In the genomic region with DNA sequence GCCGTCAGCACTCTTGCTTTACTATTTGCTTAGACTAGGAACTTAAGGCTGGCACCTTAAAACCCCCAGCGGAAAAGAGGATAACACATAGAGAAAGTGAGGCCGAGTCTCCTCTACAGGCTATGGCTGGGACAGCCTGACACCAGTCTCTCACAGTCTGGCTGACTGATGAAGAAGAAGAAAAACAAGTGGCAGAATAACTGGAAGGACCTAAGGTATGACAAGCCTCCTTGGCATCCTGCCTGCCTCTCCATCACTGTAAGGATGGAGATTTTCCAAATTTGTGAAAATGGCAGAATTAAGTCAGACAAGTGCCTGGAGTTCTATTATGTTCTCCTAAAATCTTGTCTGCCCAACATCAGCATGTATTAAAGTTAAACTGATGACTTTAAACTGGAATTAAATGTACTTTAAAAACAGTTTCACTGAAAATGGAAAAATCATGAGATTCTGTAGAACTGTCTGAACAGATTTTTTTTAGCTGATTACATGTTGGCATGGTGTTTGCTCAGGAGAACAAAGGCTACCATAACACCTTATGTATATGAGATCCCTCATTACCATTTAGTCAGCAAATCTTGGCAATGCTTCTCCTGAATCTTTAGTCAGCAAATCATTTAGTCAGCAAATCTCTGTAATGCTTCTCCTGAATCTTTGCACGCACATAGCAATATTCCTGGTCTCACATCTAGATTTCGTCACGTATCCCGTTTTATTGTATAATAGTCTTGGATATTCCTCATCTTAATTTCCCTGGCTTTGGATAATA, we compare ENCODE assay signal across 21 cellular contexts.
DNase-seq lines count a peak whose midpoint lies in the region; ATAC-seq, FAIRE-seq and TF ChIP-seq lines count a peak whose summit lies in the region.
"Had no signal": no experiment of that assay in that cellular context is flagged by ENCODE, and none has a peak within 500 bp of the region (broad histone marks: within the 10 kb centered on the region; RNA-seq: fewer than 3 reads in every experiment).

No MANE protein-coding gene starts in this region.

- WGBS in mesendoderm (ENCODE audit: extremely low coverage, insufficient coverage, low lambda C conversion rate) = no CpG with 5 or more reads among the region's 7 CpGs

- no peak overlapping the region for H3K9ac ChIP-seq in mesendoderm (ENCODE audit: low read length)
- H3K9ac ChIP-seq: neural progenitor cell had no signal

- no peaks in the 10 kb centered on the region for H3K27me3 ChIP-seq in mesendoderm (ENCODE audit: insufficient read depth, low read length, poor library complexity)
- H3K27me3 ChIP-seq: MG63, neural progenitor cell, SJCRH30, upper lobe of left lung had no signal

- no peak overlapping the region for H3K4me3 Mint-ChIP-seq in activated CD8-positive, alpha-beta T cell treated with anti-CD3 and anti-CD28 coated beads for 36 hours
- no peak overlapping the region for H3K4me3 Mint-ChIP-seq in stimulated activated naive B cell treated with anti-CD40 and anti-IgM and Interleukin-4, amounts not matched to agents 10 μg/mL and 1 μg/mL and 100 μg/mL, for 72 hours
- H3K4me3 Mint-ChIP-seq: CD4-positive, CD25-positive, alpha-beta regulatory T cell; neural progenitor cell had no signal

- no peak overlapping the region for H3K56ac ChIP-seq in mesendoderm (ENCODE audit: low read length)

- H3K9me3 Mint-ChIP-seq in activated CD8-positive, alpha-beta T cell treated with anti-CD3 and anti-CD28 coated beads for 36 hours = no peaks in the 10 kb centered on the region
- H3K9me3 Mint-ChIP-seq in stimulated activated naive B cell treated with anti-CD40 and anti-IgM and Interleukin-4, amounts not matched to agents 10 μg/mL and 1 μg/mL and 100 μg/mL, for 72 hours = no peaks in the 10 kb centered on the region
- H3K9me3 Mint-ChIP-seq: CD4-positive, CD25-positive, alpha-beta regulatory T cell; neural progenitor cell had no signal

- no peak overlapping the region for H2BK5ac ChIP-seq in mesendoderm (ENCODE audit: low read length)

- no peaks in the 10 kb centered on the region for H3K4me1 ChIP-seq in mesendoderm (ENCODE audit: control insufficient read depth, low read depth, low read length)
- H3K4me1 ChIP-seq: neural progenitor cell, SJCRH30 had no signal

- H3K23ac ChIP-seq in mesendoderm (ENCODE audit: low read length) = no peak overlapping the region

- no peak overlapping the region for H3K27ac Mint-ChIP-seq in activated CD8-positive, alpha-beta T cell treated with anti-CD3 and anti-CD28 coated beads for 36 hours
- H3K27ac Mint-ChIP-seq in stimulated activated naive B cell treated with anti-CD40 and anti-IgM and Interleukin-4, amounts not matched to agents 10 μg/mL and 1 μg/mL and 100 μg/mL, for 72 hours = no peak overlapping the region
- H3K27ac Mint-ChIP-seq: CD4-positive, CD25-positive, alpha-beta regulatory T cell; neural progenitor cell had no signal

- no peak for ATAC-seq in GM18517 (IDR thresholded peaks at IDR 0.05; ENCODE audit: unreplicated experiment)
- ATAC-seq in activated CD8-positive, alpha-beta T cell treated with anti-CD3 and anti-CD28 coated beads for 36 hours = no peak
- no peak for ATAC-seq in stimulated activated naive B cell treated with anti-CD40 and anti-IgM and Interleukin-4, amounts not matched to agents 10 μg/mL and 1 μg/mL and 100 μg/mL, for 72 hours (replicated peaks)
- ATAC-seq: mucosa of descending colon had no signal

- no peak overlapping the region for H3K18ac ChIP-seq in mesendoderm (ENCODE audit: low read length)

- peak overlapping the region; percentile 46 for H3K27ac ChIP-seq in caudate nucleus (ENCODE audit: low read depth, low read length)
- H3K27ac ChIP-seq in mesendoderm (ENCODE audit: low read depth, low read length) = peak overlapping the region; percentile 10
- H3K27ac ChIP-seq: neural progenitor cell, SJCRH30, upper lobe of left lung had no signal

- H3K4me3 ChIP-seq in mesendoderm (ENCODE audit: low read length) = no peak overlapping the region
- H3K4me3 ChIP-seq: MG63, mucosa of descending colon, neural progenitor cell, SJCRH30, upper lobe of left lung had no signal

- no peaks in the 10 kb centered on the region for H3K27me3 Mint-ChIP-seq in activated CD8-positive, alpha-beta T cell treated with anti-CD3 and anti-CD28 coated beads for 36 hours
- H3K27me3 Mint-ChIP-seq in stimulated activated naive B cell treated with anti-CD40 and anti-IgM and Interleukin-4, amounts not matched to agents 10 μg/mL and 1 μg/mL and 100 μg/mL, for 72 hours = no peaks in the 10 kb centered on the region

- no peaks in the 10 kb centered on the region for H3K36me3 Mint-ChIP-seq in activated CD8-positive, alpha-beta T cell treated with anti-CD3 and anti-CD28 coated beads for 36 hours (ENCODE audit: low read depth)
- no peaks in the 10 kb centered on the region for H3K36me3 Mint-ChIP-seq in stimulated activated naive B cell treated with anti-CD40 and anti-IgM and Interleukin-4, amounts not matched to agents 10 μg/mL and 1 μg/mL and 100 μg/mL, for 72 hours
- H3K36me3 Mint-ChIP-seq: CD4-positive, CD25-positive, alpha-beta regulatory T cell had no signal

- no peak overlapping the region for H4K5ac ChIP-seq in mesendoderm (ENCODE audit: low read length)

- no peak overlapping the region for H2BK15ac ChIP-seq in mesendoderm (replicated peaks; ENCODE audit: low read depth)

- no peaks in the 10 kb centered on the region for H3K79me1 ChIP-seq in mesendoderm (ENCODE audit: low read length)

- FAIRE-seq in D721Med (lab: Jason Lieb, UNC) = peak; percentile 16
- FAIRE-seq: GM12892 had no signal

- peaks cover 2% of the 10 kb centered on the region for H3K36me3 ChIP-seq in mesendoderm (ENCODE audit: control insufficient read depth, insufficient read depth, low read length)
- H3K36me3 ChIP-seq: MG63, SJCRH30, upper lobe of left lung had no signal

- CTCF ChIA-PET in activated CD8-positive, alpha-beta T cell treated with anti-CD3 and anti-CD28 coated beads for 36 hours (lab: Charles Lee) = no interaction called here

- POLR2A ChIA-PET in activated CD8-positive, alpha-beta T cell treated with anti-CD3 and anti-CD28 coated beads for 36 hours (lab: Charles Lee) = no interaction called here

- DNase-seq in D721Med (ENCODE audit: insufficient read length, low spot score) (no peak), NCI-H446 treated with DMSO at 0.1 percent for 48 hours (lab: John Stamatoyannopoulos, UW) (peak; percentile 43), caudate nucleus (lab: John Stamatoyannopoulos, UW) (peak in 1 of 61 donors; percentile 7), mesendoderm (peak; percentile 26), NCI-H2171 treated with DMSO at 0.1 percent for 48 hours (lab: John Stamatoyannopoulos, UW) (no peak)
- no peak for DNase-seq in activated CD8-positive, alpha-beta T cell treated with anti-CD3 and anti-CD28 coated beads for 36 hours
- DNase-seq in stimulated activated naive B cell treated with anti-CD40 and anti-IgM and Interleukin-4, amounts not matched to agents 10 μg/mL and 1 μg/mL and 100 μg/mL, for 72 hours = no peak
- DNase-seq: activated CD4-positive, CD25-positive, alpha-beta regulatory T cell treated with anti-CD3 and anti-CD28 coated beads, Interleukin-2, amount 50 U/mL, for 72 hours; CD4-positive, CD25-positive, alpha-beta regulatory T cell; DMS153; effector CD8-positive, alpha-beta T cell; MG63; mucosa of descending colon; NCI-H1436 treated with DMSO at 0.1 percent for 48 hours; SJCRH30; stimulated activated naive CD4-positive, alpha-beta T cell treated with Interleukin-2 at 50 U/mL for 16 hours; T1000 had no signal

- intact Hi-C loops in activated CD8-positive, alpha-beta T cell treated with anti-CD3 and anti-CD28 coated beads for 36 hours (cut with micrococcal nuclease) = loop anchor here (10.0 kb wide), 1 partner anchor 1044 kb away; no protein-coding TSS in a partner anchor

- TF ChIP-seq CTCF in D721Med (IDR thresholded peaks at IDR 0.05; ENCODE audit: insufficient read depth, missing control alignments) = no peak
- TF ChIP-seq CTCF in activated CD8-positive, alpha-beta T cell treated with anti-CD3 and anti-CD28 coated beads for 36 hours (IDR thresholded peaks at IDR 0.05) = no peak

- H4K8ac ChIP-seq in mesendoderm (ENCODE audit: low read depth, low read length) = no peak overlapping the region

- no peak overlapping the region for H3K4ac ChIP-seq in mesendoderm (ENCODE audit: low read depth, low read length)

- H3K79me2 ChIP-seq in mesendoderm (ENCODE audit: control insufficient read depth, insufficient read depth, low read length) = no peaks in the 10 kb centered on the region

- H2BK120ac ChIP-seq in mesendoderm (ENCODE audit: low read depth, low read length) = no peak overlapping the region

- no peaks in the 10 kb centered on the region for H3K4me1 Mint-ChIP-seq in activated CD8-positive, alpha-beta T cell treated with anti-CD3 and anti-CD28 coated beads for 36 hours (ENCODE audit: low read depth)
- H3K4me1 Mint-ChIP-seq in stimulated activated naive B cell treated with anti-CD40 and anti-IgM and Interleukin-4, amounts not matched to agents 10 μg/mL and 1 μg/mL and 100 μg/mL, for 72 hours = peaks cover 4 to 8% of the 10 kb centered on the region in 2 donors
- H3K4me1 Mint-ChIP-seq: CD4-positive, CD25-positive, alpha-beta regulatory T cell; neural progenitor cell had no signal

- H3K4me2 ChIP-seq in mesendoderm (ENCODE audit: low read length) = no peak overlapping the region
- H3K4me2 ChIP-seq: neural progenitor cell had no signal

- no peak overlapping the region for H2AK5ac ChIP-seq in mesendoderm (ENCODE audit: low read length)

Comparison
In these comparisons a context has a peak if more than half of its experiments do, and no peak if none do; other contexts are left out.
1. DNase-seq: peak in NCI-H446 treated with DMSO at 0.1 percent for 48 hours (single experiment) and mesendoderm (single experiment); none in D721Med (single experiment), activated CD8-positive, alpha-beta T cell treated with anti-CD3 and anti-CD28 coated beads for 36 hours (single experiment), NCI-H2171 treated with DMSO at 0.1 percent for 48 hours (single experiment) and stimulated activated naive B cell treated with anti-CD40 and anti-IgM and Interleukin-4, amounts not matched to agents 10 μg/mL and 1 μg/mL and 100 μg/mL, for 72 hours (single experiment).